ENCODE assay signal across 1 cellular context in genomic region chr12:131851741-131852550, GRCh38.
A peak's percentile ranks its signal among the peaks of the same experiment; 100 is the strongest.
TF ChIP-seq lines count a peak whose summit lies in the region.

No MANE protein-coding gene starts in this region.

TF ChIP-seq in HepG2, 621 proteins besides CTCF, POLR2A, EP300 and RAD21:
- TF ChIP-seq ZNF737 (CRISPR knock-in tag; IDR thresholded peaks at IDR 0.05; ENCODE audit: borderline replicate concordance) = no peak
- no peak for TF ChIP-seq ZFP1 (CRISPR knock-in tag; IDR thresholded peaks at IDR 0.05)
- 0 out of 2 replicates have a peak, but pooled peaks have one; percentile 3 for TF ChIP-seq HNF1B (CRISPR knock-in tag; IDR thresholded peaks at IDR 0.05)
- no peak for TF ChIP-seq NFE2L2 (IDR thresholded peaks at IDR 0.05; ENCODE audit: low read length)
- no peak for TF ChIP-seq FOXK2 (IDR thresholded peaks at IDR 0.05)
- peak; percentile 42 for TF ChIP-seq ZNF263 (CRISPR knock-in tag; IDR thresholded peaks at IDR 0.05)
- 0 out of 2 replicates have a peak, but pooled peaks have one; percentile 5 for TF ChIP-seq THAP9 (CRISPR knock-in tag; IDR thresholded peaks at IDR 0.05; ENCODE audit: borderline replicate concordance)
